Comparison of ENCODE assay signal across 9 cellular contexts in the genomic region with DNA sequence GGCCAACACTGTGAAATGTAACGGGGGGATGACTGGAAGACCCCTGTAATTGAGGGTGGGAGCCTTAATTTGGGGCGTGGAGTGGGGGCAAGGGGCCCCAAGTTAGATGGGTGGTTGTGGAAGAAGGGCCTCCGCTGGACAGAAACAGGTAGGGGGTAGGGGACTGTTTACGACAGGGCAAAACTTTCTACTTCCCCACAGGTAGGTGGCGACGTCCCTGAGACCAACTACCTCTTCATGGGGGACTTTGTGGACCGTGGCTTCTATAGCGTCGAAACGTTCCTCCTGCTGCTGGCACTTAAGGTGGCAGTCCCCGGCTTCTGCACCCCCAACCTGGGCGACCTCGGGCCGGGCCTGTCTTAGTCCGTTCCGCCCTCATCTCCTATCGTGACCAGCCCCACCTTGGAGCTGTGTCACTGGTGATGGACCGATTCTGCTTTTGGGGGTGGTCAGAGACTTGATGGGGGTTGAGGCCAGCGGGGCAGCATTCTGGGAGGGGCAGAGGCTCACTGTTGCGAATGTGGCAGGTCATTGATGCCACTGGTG. TPM values are rescaled to one million over a fixed set of nuclear protein-coding genes. Genes with fewer than 3 reads are reported as not detected.
DNase-seq lines count a peak whose midpoint lies in the region; TF ChIP-seq lines count a peak whose summit lies in the region.
"Had no signal": no experiment of that assay in that cellular context is flagged by ENCODE, and none has a peak within 500 bp of the region (broad histone marks: within the 10 kb centered on the region; RNA-seq: fewer than 3 reads in every experiment).

No MANE protein-coding gene starts in this region.

- no peak overlapping the region for H3K4me3 Mint-ChIP-seq in glutamatergic neuron (ENCODE audit: unreplicated experiment)
- no peak overlapping the region for H3K4me3 Mint-ChIP-seq in activated T-helper 1 cell treated with anti-CD3 and anti-CD28 coated beads, Interleukin-12 subunit alpha, Interleukin-12 subunit beta, Interleukin-2, Interleukin-4 antibody, amounts not matched to agents 30 ng/mL and 10 ng/mL and 1 ng/mL, durations not matched to agents 14 hours and 24 hours and 36 hours

- H3K36me3 Mint-ChIP-seq in glutamatergic neuron (ENCODE audit: unreplicated experiment), result no peaks in the 10 kb centered on the region
- H3K36me3 Mint-ChIP-seq in activated T-helper 1 cell treated with anti-CD3 and anti-CD28 coated beads, Interleukin-12 subunit alpha, Interleukin-12 subunit beta, Interleukin-2, Interleukin-4 antibody, amounts not matched to agents 30 ng/mL and 10 ng/mL and 1 ng/mL, durations not matched to agents 14 hours and 24 hours and 36 hours (ENCODE audit: low read depth), result peaks cover 37% of the 10 kb centered on the region

- DNase-seq in GM12864 (ENCODE audit: low read depth), result no peak
- DNase-seq in NB4 (ENCODE audit: low read depth), result no peak
- DNase-seq in glutamatergic neuron, result no peak
- no peak for DNase-seq in activated T-helper 1 cell treated with anti-CD3 and anti-CD28 coated beads, Interleukin-12 subunit alpha, Interleukin-12 subunit beta, Interleukin-2, Interleukin-4 antibody, amounts not matched to agents 30 ng/mL and 10 ng/mL and 1 ng/mL, durations not matched to agents 14 hours and 24 hours and 36 hours (ENCODE audit: low spot score)
- no peak for DNase-seq in hepatic stellate cell (ENCODE audit: low spot score)
- no peak for DNase-seq in nucleus accumbens (lab: John Stamatoyannopoulos, UW)
- DNase-seq: COR-L47, NCI-H1436 treated with DMSO at 0.1 percent for 48 hours had no signal

- H3K4me3 ChIP-seq in GM12864 (ENCODE audit: low read depth, low read length) (no peak overlapping the region), NB4 (ENCODE audit: low read depth, low read length) (no peak overlapping the region)
- H3K4me3 ChIP-seq: right atrium auricular region had no signal

- TF ChIP-seq CTCF in GM12864 (IDR thresholded peaks at IDR 0.05; ENCODE audit: low read depth, low read length, missing control alignments) (peak; percentile 7), NB4 (IDR thresholded peaks at IDR 0.05; ENCODE audit: low read depth, low read length) (peak; percentile 30), glutamatergic neuron (IDR thresholded peaks at IDR 0.05; ENCODE audit: partially characterized antibody, unreplicated experiment) (no peak)

- peaks cover 5% of the 10 kb centered on the region for H3K27me3 Mint-ChIP-seq in glutamatergic neuron (ENCODE audit: unreplicated experiment)
- H3K27me3 Mint-ChIP-seq in activated T-helper 1 cell treated with anti-CD3 and anti-CD28 coated beads, Interleukin-12 subunit alpha, Interleukin-12 subunit beta, Interleukin-2, Interleukin-4 antibody, amounts not matched to agents 30 ng/mL and 10 ng/mL and 1 ng/mL, durations not matched to agents 14 hours and 24 hours and 36 hours (ENCODE audit: insufficient read depth), result no peaks in the 10 kb centered on the region

- H3K27ac Mint-ChIP-seq in glutamatergic neuron (ENCODE audit: unreplicated experiment), result peak overlapping the region; percentile 22
- no peak overlapping the region for H3K27ac Mint-ChIP-seq in activated T-helper 1 cell treated with anti-CD3 and anti-CD28 coated beads, Interleukin-12 subunit alpha, Interleukin-12 subunit beta, Interleukin-2, Interleukin-4 antibody, amounts not matched to agents 30 ng/mL and 10 ng/mL and 1 ng/mL, durations not matched to agents 14 hours and 24 hours and 36 hours

- intact Hi-C loops in activated T-helper 1 cell treated with anti-CD3 and anti-CD28 coated beads, Interleukin-12 subunit alpha, Interleukin-12 subunit beta, Interleukin-2, Interleukin-4 antibody, amounts not matched to agents 30 ng/mL and 10 ng/mL and 1 ng/mL, durations not matched to agents 14 hours and 24 hours and 36 hours (cut with micrococcal nuclease), result no loop called here

- peaks cover 4% of the 10 kb centered on the region for H3K4me1 Mint-ChIP-seq in glutamatergic neuron (ENCODE audit: low read depth, unreplicated experiment)
- peaks cover 14% of the 10 kb centered on the region for H3K4me1 Mint-ChIP-seq in activated T-helper 1 cell treated with anti-CD3 and anti-CD28 coated beads, Interleukin-12 subunit alpha, Interleukin-12 subunit beta, Interleukin-2, Interleukin-4 antibody, amounts not matched to agents 30 ng/mL and 10 ng/mL and 1 ng/mL, durations not matched to agents 14 hours and 24 hours and 36 hours (ENCODE audit: low read depth)

- peaks cover 6% of the 10 kb centered on the region for H3K9me3 Mint-ChIP-seq in glutamatergic neuron (ENCODE audit: unreplicated experiment)
- no peaks in the 10 kb centered on the region for H3K9me3 Mint-ChIP-seq in activated T-helper 1 cell treated with anti-CD3 and anti-CD28 coated beads, Interleukin-12 subunit alpha, Interleukin-12 subunit beta, Interleukin-2, Interleukin-4 antibody, amounts not matched to agents 30 ng/mL and 10 ng/mL and 1 ng/mL, durations not matched to agents 14 hours and 24 hours and 36 hours

- no peak for TF ChIP-seq POLR2A in NB4 (IDR thresholded peaks at IDR 0.05; ENCODE audit: extremely low read depth, insufficient read length)

RNA-seq across cellular contexts. Expression of a gene that starts 6.8 kb away (rescaled TPM):
- total RNA-seq in glutamatergic neuron (ENCODE audit: unreplicated experiment), result 124 TPM
- 133 and 147 TPM in 2 replicates for total RNA-seq in activated T-helper 1 cell treated with anti-CD3 and anti-CD28 coated beads, Interleukin-12 subunit alpha, Interleukin-12 subunit beta, Interleukin-2, Interleukin-4 antibody, amounts not matched to agents 30 ng/mL and 10 ng/mL and 1 ng/mL, durations not matched to agents 14 hours and 24 hours and 36 hours

RNA-seq across cellular contexts. Expression of a gene that starts 9.1 kb away (rescaled TPM):
- 0.86 TPM for total RNA-seq in glutamatergic neuron (ENCODE audit: unreplicated experiment)
- total RNA-seq in activated T-helper 1 cell treated with anti-CD3 and anti-CD28 coated beads, Interleukin-12 subunit alpha, Interleukin-12 subunit beta, Interleukin-2, Interleukin-4 antibody, amounts not matched to agents 30 ng/mL and 10 ng/mL and 1 ng/mL, durations not matched to agents 14 hours and 24 hours and 36 hours, result 1.6 and 1.8 TPM in 2 replicates

RNA-seq across cellular contexts. Expression of a gene that starts 13.4 kb away (rescaled TPM):
- 57.9 TPM for total RNA-seq in glutamatergic neuron (ENCODE audit: unreplicated experiment)
- 14.5 and 15.1 TPM in 2 replicates for total RNA-seq in activated T-helper 1 cell treated with anti-CD3 and anti-CD28 coated beads, Interleukin-12 subunit alpha, Interleukin-12 subunit beta, Interleukin-2, Interleukin-4 antibody, amounts not matched to agents 30 ng/mL and 10 ng/mL and 1 ng/mL, durations not matched to agents 14 hours and 24 hours and 36 hours

RNA-seq across cellular contexts. Expression of a gene that starts 17.1 kb away (rescaled TPM):
- 437 TPM for total RNA-seq in glutamatergic neuron (ENCODE audit: unreplicated experiment)
- 1,715 and 1,718 TPM in 2 replicates for total RNA-seq in activated T-helper 1 cell treated with anti-CD3 and anti-CD28 coated beads, Interleukin-12 subunit alpha, Interleukin-12 subunit beta, Interleukin-2, Interleukin-4 antibody, amounts not matched to agents 30 ng/mL and 10 ng/mL and 1 ng/mL, durations not matched to agents 14 hours and 24 hours and 36 hours

RNA-seq across cellular contexts. Expression of a gene that starts 30.7 kb away (rescaled TPM):
- total RNA-seq in glutamatergic neuron (ENCODE audit: unreplicated experiment), result 4.9 TPM
- 4.3 and 6.3 TPM in 2 replicates for total RNA-seq in activated T-helper 1 cell treated with anti-CD3 and anti-CD28 coated beads, Interleukin-12 subunit alpha, Interleukin-12 subunit beta, Interleukin-2, Interleukin-4 antibody, amounts not matched to agents 30 ng/mL and 10 ng/mL and 1 ng/mL, durations not matched to agents 14 hours and 24 hours and 36 hours
